ENCODE assay signal across 29 cellular contexts in the genomic region with DNA sequence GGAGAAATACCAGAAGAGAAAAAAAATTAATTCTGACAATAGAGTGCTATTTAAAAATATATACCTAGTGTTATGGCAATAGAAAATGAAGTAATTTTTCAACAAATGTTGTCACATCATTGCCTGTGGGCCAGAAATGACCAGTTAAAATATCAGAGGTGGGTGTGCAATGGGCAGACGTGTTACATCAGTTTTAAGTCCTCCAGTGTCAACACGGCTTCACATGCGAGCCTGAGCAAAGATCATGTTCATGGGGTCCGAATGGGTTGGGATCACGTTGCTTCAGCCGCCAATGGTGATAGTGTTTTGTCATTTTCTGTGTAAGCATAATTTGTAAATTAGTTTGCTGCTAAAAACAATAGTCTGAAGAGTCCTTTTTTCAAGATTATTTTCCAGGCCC.
"Had no signal": no experiment of that assay in that cellular context is flagged by ENCODE, and none has a peak within 500 bp of the region (broad histone marks: within the 10 kb centered on the region; RNA-seq: fewer than 3 reads in every experiment).

No MANE protein-coding gene starts in this region.

- H3K4me1 Mint-ChIP-seq: nephron, neural progenitor cell had no signal

- ATAC-seq: natural killer cell; psoas muscle; right cardiac atrium; sciatic nerve; stimulated activated effector memory CD8-positive, alpha-beta T cell treated with anti-CD3 and anti-CD28 coated beads, Interleukin-12 subunit alpha, Interleukin-12 subunit beta, amount 100 ng/mL, for 72 hours; stimulated activated naive B cell treated with anti-CD40 and anti-IgM and Interleukin-4, amounts not matched to agents 10 μg/mL and 1 μg/mL and 100 μg/mL, for 72 hours had no signal

- H3K9ac ChIP-seq: neural progenitor cell, parathyroid adenoma had no signal

- H3K27ac Mint-ChIP-seq: natural killer cell; nephron; neural progenitor cell; progenitor cell of endocrine pancreas; stimulated activated effector memory CD8-positive, alpha-beta T cell treated with anti-CD3 and anti-CD28 coated beads, Interleukin-12 subunit alpha, Interleukin-12 subunit beta, amount 100 ng/mL, for 72 hours; stimulated activated naive B cell treated with anti-CD40 and anti-IgM and Interleukin-4, amounts not matched to agents 10 μg/mL and 1 μg/mL and 100 μg/mL, for 72 hours; stimulated activated naive CD8-positive, alpha-beta T cell treated with anti-CD3 and anti-CD28 coated beads, Interleukin-15, Interleukin-2, amounts not matched to agents 100 ng/mL and 50 ng/mL, for 24 hours had no signal

- DNase-seq: natural killer cell; occipital lobe; ovary; posterior cingulate gyrus; psoas muscle; right cardiac atrium; spleen; stimulated activated CD4-positive, alpha-beta T cell treated with anti-CD3 and anti-CD28 coated beads, Interleukin-12 subunit alpha, Interleukin-12 subunit beta, amount 100 ng/mL, for 4 hours; stimulated activated CD4-positive, alpha-beta T cell treated with anti-CD3 and anti-CD28 coated beads, Interleukin-1b, Interleukin-23, amount 100 ng/mL, for 48 hours; stimulated activated CD4-positive, alpha-beta T cell treated with anti-CD3 and anti-CD28 coated beads, Interleukin-4, amount 100 ng/mL, for 1 hour; stimulated activated naive B cell treated with anti-CD40 and anti-IgM and Interleukin-4, amounts not matched to agents 10 μg/mL and 1 μg/mL and 100 μg/mL, for 72 hours; stimulated activated naive CD4-positive, alpha-beta T cell treated with Interleukin-2 at 50 U/mL for 16 hours; stomach; thyroid gland; trophoblast cell; upper lobe of left lung had no signal

- H3K27ac ChIP-seq: neural progenitor cell, ovary, parathyroid adenoma, psoas muscle, skin epidermis, spleen, stomach, thoracic aorta, thyroid gland, tibial nerve, upper lobe of left lung, vagina had no signal

- H2AFZ ChIP-seq: neural progenitor cell, parathyroid adenoma had no signal

- H3K4me3 Mint-ChIP-seq: natural killer cell; nephron; neural progenitor cell; stimulated activated effector memory CD8-positive, alpha-beta T cell treated with anti-CD3 and anti-CD28 coated beads, Interleukin-12 subunit alpha, Interleukin-12 subunit beta, amount 100 ng/mL, for 72 hours; stimulated activated naive B cell treated with anti-CD40 and anti-IgM and Interleukin-4, amounts not matched to agents 10 μg/mL and 1 μg/mL and 100 μg/mL, for 72 hours; stimulated activated naive CD8-positive, alpha-beta T cell treated with anti-CD3 and anti-CD28 coated beads, Interleukin-15, Interleukin-2, amounts not matched to agents 100 ng/mL and 50 ng/mL, for 24 hours had no signal

- H3K36me3 Mint-ChIP-seq: natural killer cell; neural progenitor cell; stimulated activated effector memory CD8-positive, alpha-beta T cell treated with anti-CD3 and anti-CD28 coated beads, Interleukin-12 subunit alpha, Interleukin-12 subunit beta, amount 100 ng/mL, for 72 hours; stimulated activated naive B cell treated with anti-CD40 and anti-IgM and Interleukin-4, amounts not matched to agents 10 μg/mL and 1 μg/mL and 100 μg/mL, for 72 hours had no signal

- H3K4me3 ChIP-seq: neural progenitor cell, ovary, psoas muscle, skin epidermis, smooth muscle cell, spleen, stomach, thoracic aorta, thyroid gland, tibial nerve, upper lobe of left lung, vagina had no signal

- H3K4me1 ChIP-seq: neural progenitor cell, parathyroid adenoma, psoas muscle, spleen, stomach, thyroid gland, upper lobe of left lung, vagina had no signal

- H3K79me2 ChIP-seq: parathyroid adenoma had no signal

- H3K9me3 ChIP-seq: ovary, psoas muscle, spleen, stomach, thoracic aorta, thyroid gland, tibial nerve, upper lobe of left lung, vagina had no signal

- H3K27me3 ChIP-seq: neural progenitor cell, ovary, spleen, stomach, thyroid gland, tibial nerve, upper lobe of left lung, vagina had no signal

- FAIRE-seq: urothelium cell line had no signal

- H3K36me3 ChIP-seq: neural progenitor cell, ovary, spleen, stomach, thoracic aorta, thyroid gland, tibial nerve, upper lobe of left lung, vagina had no signal

- H3K9me3 Mint-ChIP-seq: natural killer cell; nephron; neural progenitor cell; stimulated activated effector memory CD8-positive, alpha-beta T cell treated with anti-CD3 and anti-CD28 coated beads, Interleukin-12 subunit alpha, Interleukin-12 subunit beta, amount 100 ng/mL, for 72 hours; stimulated activated naive CD8-positive, alpha-beta T cell treated with anti-CD3 and anti-CD28 coated beads, Interleukin-15, Interleukin-2, amounts not matched to agents 100 ng/mL and 50 ng/mL, for 24 hours had no signal

- H3K27me3 Mint-ChIP-seq: progenitor cell of endocrine pancreas; stimulated activated naive B cell treated with anti-CD40 and anti-IgM and Interleukin-4, amounts not matched to agents 10 μg/mL and 1 μg/mL and 100 μg/mL, for 72 hours; stimulated activated naive CD8-positive, alpha-beta T cell treated with anti-CD3 and anti-CD28 coated beads, Interleukin-15, Interleukin-2, amounts not matched to agents 100 ng/mL and 50 ng/mL, for 24 hours had no signal

- H3K4me2 ChIP-seq: neural progenitor cell, smooth muscle cell had no signal
